14 cellular contexts compared by ENCODE assay signal in the genomic region with DNA sequence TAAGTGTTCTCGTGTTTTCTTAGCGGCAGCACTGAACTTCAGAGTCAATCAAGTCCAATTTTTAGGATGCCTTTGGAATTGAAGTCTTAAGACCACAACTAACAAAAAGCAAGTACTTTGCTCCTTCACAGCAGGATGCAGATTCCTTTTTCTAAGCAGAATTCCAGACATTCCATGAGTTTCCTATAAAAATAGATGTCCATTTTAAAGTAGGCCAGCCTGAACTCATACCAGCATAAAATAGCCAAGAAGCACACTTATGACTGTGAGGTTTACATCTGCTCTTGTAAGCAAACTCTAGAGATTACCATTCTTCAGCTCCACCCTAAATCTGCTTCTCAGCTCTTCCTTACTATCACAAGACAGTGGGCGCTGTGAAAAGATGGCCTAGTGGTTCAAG.
DNase-seq lines count a peak whose midpoint lies in the region; ATAC-seq and TF ChIP-seq lines count a peak whose summit lies in the region.
"Had no signal": no experiment of that assay in that cellular context is flagged by ENCODE, and none has a peak within 500 bp of the region (broad histone marks: within the 10 kb centered on the region; RNA-seq: fewer than 3 reads in every experiment).

No MANE protein-coding gene starts in this region.

- peak overlapping the region; percentile 85 for H3K27ac ChIP-seq in endodermal cell (ENCODE audit: low read depth, low read length)
- peak overlapping the region; percentile 72 for H3K27ac ChIP-seq in mesodermal cell (ENCODE audit: low read depth, low read length, severe bottlenecking)

- TF ChIP-seq CTCF in endodermal cell (conservative IDR thresholded peaks at IDR 0.05): no peak

- no peak for ATAC-seq in HG03025 (IDR thresholded peaks at IDR 0.05; ENCODE audit: low FRiP score, unreplicated experiment)

- H3K4me3 ChIP-seq in endodermal cell (ENCODE audit: low read length) (peak overlapping the region; percentile 20), mesodermal cell (ENCODE audit: extremely low read depth, insufficient read depth, low read length, poor library complexity, severe bottlenecking) (no peak overlapping the region)
- H3K4me3 ChIP-seq: skin epidermis had no signal

- H3K36me3 Mint-ChIP-seq in endodermal cell (ENCODE audit: low read depth): no peaks in the 10 kb centered on the region
- H3K36me3 Mint-ChIP-seq: type B pancreatic cell had no signal

- H3K4me1 ChIP-seq in endodermal cell (ENCODE audit: control insufficient read depth, insufficient read depth, low read length) (peaks cover 9% of the 10 kb centered on the region), mesodermal cell (ENCODE audit: control insufficient read depth, insufficient read depth, low read length, poor library complexity, severe bottlenecking) (peaks cover 38% of the 10 kb centered on the region)

- H3K4me3 Mint-ChIP-seq in endodermal cell: no peak overlapping the region
- H3K4me3 Mint-ChIP-seq: type B pancreatic cell had no signal

- H3K4me1 Mint-ChIP-seq in endodermal cell: peaks cover 22% of the 10 kb centered on the region

- H3K36me3 ChIP-seq in endodermal cell (ENCODE audit: control insufficient read depth, insufficient read depth, low read length) (no peaks in the 10 kb centered on the region), mesodermal cell (ENCODE audit: control insufficient read depth, insufficient read depth, low read length) (no peaks in the 10 kb centered on the region)

- 39 to 74% methylated on average over 2 to 3 of the region's 3 CpGs for WGBS in endodermal cell (ENCODE audit: insufficient coverage in 1 of 2, insufficient read length in 1 of 2), 2 experiments
- 34 to 62% methylated on average over 2 to 3 of the region's 3 CpGs for whole genome bisulfite sequencing in mesodermal cell (ENCODE audit: insufficient coverage in 2 of 2), 2 experiments

- H3K27me3 ChIP-seq in endodermal cell (ENCODE audit: control insufficient read depth, insufficient read depth, low read length, poor library complexity, severe bottlenecking): no peaks in the 10 kb centered on the region

- no peaks in the 10 kb centered on the region for H3K9me3 ChIP-seq in endodermal cell (ENCODE audit: control insufficient read depth, low read length)
- no peaks in the 10 kb centered on the region for H3K9me3 ChIP-seq in mesodermal cell (ENCODE audit: control insufficient read depth, low read length)

- no peaks in the 10 kb centered on the region for H3K27me3 Mint-ChIP-seq in endodermal cell (ENCODE audit: insufficient read depth)
- H3K27me3 Mint-ChIP-seq: type B pancreatic cell had no signal

- no peak overlapping the region for H3K9ac ChIP-seq in endodermal cell (ENCODE audit: extremely low read depth, low read length, poor library complexity, severe bottlenecking)

- H3K27ac Mint-ChIP-seq in endodermal cell: peak overlapping the region; percentile 67
- H3K27ac Mint-ChIP-seq: type B pancreatic cell had no signal

- no peaks in the 10 kb centered on the region for H3K9me3 Mint-ChIP-seq in endodermal cell
- H3K9me3 Mint-ChIP-seq: type B pancreatic cell had no signal

- DNase-seq in AG08395 (ENCODE audit: low spot score) (peak; percentile 10), M059J (ENCODE audit: low read depth) (peak; percentile 33), endodermal cell (no peak), UCSD-AML1 (lab: John Stamatoyannopoulos, UW; ENCODE audit: unreplicated experiment) (no peak), SIG-M5 (lab: John Stamatoyannopoulos, UW) (no peak), LoVo (ENCODE audit: low spot score) (no peak)
- DNase-seq: activated CD4-positive, alpha-beta T cell treated with anti-CD3 and anti-CD28 coated beads, Interleukin-2, amount 50 U/mL, for 48 hours; activated naive CD4-positive, alpha-beta T cell; C1 segment of cervical spinal cord; NCI-H1694 had no signal

Comparison
In these comparisons a context has a peak if more than half of its experiments do, and no peak if none do; other contexts are left out.
1. DNase-seq: peak in AG08395 (single experiment) and M059J (single experiment); none in endodermal cell (single experiment), UCSD-AML1 (single experiment), SIG-M5 (single experiment) and LoVo (single experiment).